8 cellular contexts compared by ENCODE assay signal in the genomic region with DNA sequence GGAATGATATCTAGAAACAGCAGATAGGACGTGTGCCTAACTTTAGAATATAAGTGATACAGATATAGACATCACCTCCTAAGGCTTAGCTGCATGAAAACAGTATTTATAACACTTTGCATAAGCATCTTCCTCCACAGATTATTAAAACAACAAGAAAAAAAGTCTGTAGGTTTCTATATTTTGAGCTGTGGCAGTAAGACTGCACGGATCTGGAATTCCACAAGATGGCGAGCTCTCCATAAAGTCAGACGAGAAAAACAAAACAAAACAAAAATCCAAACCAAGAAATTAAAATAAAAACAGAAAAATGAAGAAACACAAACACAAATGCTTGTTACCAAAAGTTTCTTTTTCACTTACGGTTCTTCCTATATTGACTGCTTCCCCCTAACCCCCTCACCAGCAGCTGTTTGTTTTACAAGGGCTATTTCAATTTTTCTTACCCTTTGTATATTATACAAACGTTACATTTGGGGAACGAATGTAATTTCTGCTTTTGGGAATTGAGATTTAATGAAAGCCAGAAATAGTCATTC.
DNase-seq lines count a peak whose midpoint lies in the region; ATAC-seq, FAIRE-seq and TF ChIP-seq lines count a peak whose summit lies in the region.

No MANE protein-coding gene starts in this region.

- H3K27me3 Mint-ChIP-seq in activated T-helper 17 cell treated with anti-CD3 and anti-CD28 coated beads, Interleukin-2, amount 50 U/mL, for 72 hours, result peaks cover 14% of the 10 kb centered on the region

- CTCF ChIA-PET in A549 (lab: Yijun Ruan, JAX), result interaction anchor here (0.5 to 5.7 kb wide), 26 partner anchors 9 to 1938 kb away, joined by 3 to 29 read pairs (median 4); no protein-coding TSS in a partner anchor

- H3K9me3 Mint-ChIP-seq in activated T-helper 17 cell treated with anti-CD3 and anti-CD28 coated beads, Interleukin-2, amount 50 U/mL, for 72 hours, result no peaks in the 10 kb centered on the region

- peak overlapping the region; percentile 87 for H3K4me2 ChIP-seq in A549

- no peak for TF ChIP-seq POLR2A in A549 (IDR thresholded peaks at IDR 0.05; ENCODE audit: low read length)
- no peak for TF ChIP-seq POLR2A in testis (IDR thresholded peaks at IDR 0.05)
- no peak for TF ChIP-seq POLR2A in gastrocnemius medialis (IDR thresholded peaks at IDR 0.05)

- H3K36me3 ChIP-seq in GM06990 (ENCODE audit: control insufficient read depth, insufficient read depth, low read length) (no peaks in the 10 kb centered on the region), testis (ENCODE audit: low read depth, missing control alignments) (no peaks in the 10 kb centered on the region), gastrocnemius medialis (no peaks in the 10 kb centered on the region)

- POLR2A ChIA-PET in A549 (lab: Yijun Ruan, JAX), result interaction anchor here (1.0 to 1.5 kb wide), 4 partner anchors 870 to 1201 kb away, joined by 3 to 8 read pairs (median 4); a partner anchor contains a TSS

- TF ChIP-seq EP300 in A549 (IDR thresholded peaks at IDR 0.05) (no peak), Ishikawa (IDR thresholded peaks at IDR 0.05; ENCODE audit: borderline replicate concordance) (no peak)

- H3K4me1 Mint-ChIP-seq in activated T-helper 17 cell treated with anti-CD3 and anti-CD28 coated beads, Interleukin-2, amount 50 U/mL, for 72 hours, result peaks cover 8% of the 10 kb centered on the region

- H3K9me3 ChIP-seq in A549, result no peaks in the 10 kb centered on the region
- no peaks in the 10 kb centered on the region for H3K9me3 ChIP-seq in testis
- H3K9me3 ChIP-seq in gastrocnemius medialis, result no peaks in the 10 kb centered on the region

- H3K4me3 Mint-ChIP-seq in activated T-helper 17 cell treated with anti-CD3 and anti-CD28 coated beads, Interleukin-2, amount 50 U/mL, for 72 hours, result peak overlapping the region; percentile 64

- peak overlapping the region; percentile 19; the same call in 2 of the 3 replicates for H3K4me3 ChIP-seq in A549
- H3K4me3 ChIP-seq in GM06990 (replicated peaks; ENCODE audit: low read depth, low read length), result peak overlapping the region; percentile 26
- H3K4me3 ChIP-seq in testis, result no peak overlapping the region
- H3K4me3 ChIP-seq in gastrocnemius medialis, result peak overlapping the region in 2 of 4 donors; percentile 0 to 27

- H3K27me3 ChIP-seq in GM06990 (replicated peaks; ENCODE audit: control insufficient read depth, insufficient read depth, low read length) (no peaks in the 10 kb centered on the region), testis (no peaks in the 10 kb centered on the region), gastrocnemius medialis (no peaks in the 10 kb centered on the region)

- TF ChIP-seq CTCF in A549 (IDR thresholded peaks at IDR 0.05), result peak; percentile 76
- TF ChIP-seq CTCF in GM06990 (IDR thresholded peaks at IDR 0.05; ENCODE audit: insufficient read depth, low read length, poor library complexity, severe bottlenecking), result peak; percentile 52
- peak; percentile 57 to 65 (median 57) for TF ChIP-seq CTCF in testis (IDR thresholded peaks at IDR 0.05)
- TF ChIP-seq CTCF in gastrocnemius medialis (IDR thresholded peaks at IDR 0.05 in 4 of 5, conservative IDR thresholded peaks at IDR 0.05 in 1 of 5), result peak in 1 of 5 experiments; percentile 22

- ATAC-seq in A549 (peak; percentile 48 to 63; a peak in 4 of 6 replicates), gastrocnemius medialis (no peak), GM18858 (IDR thresholded peaks at IDR 0.05; ENCODE audit: unreplicated experiment) (no peak)
- no peak for ATAC-seq in activated T-helper 17 cell treated with anti-CD3 and anti-CD28 coated beads, Interleukin-2, amount 50 U/mL, for 72 hours (replicated peaks)

- H3K27ac ChIP-seq in A549 (peak overlapping the region; percentile 80 to 86), testis (peak overlapping the region; percentile 36 to 66), gastrocnemius medialis (peak overlapping the region in 1 of 4 donors; percentile 30)

- no peak for FAIRE-seq in A549 (lab: Jason Lieb, UNC)

- H3K36me3 Mint-ChIP-seq in activated T-helper 17 cell treated with anti-CD3 and anti-CD28 coated beads, Interleukin-2, amount 50 U/mL, for 72 hours (ENCODE audit: low read depth), result peaks cover 6% of the 10 kb centered on the region

- H3K4me1 ChIP-seq in A549 (peaks cover 38% of the 10 kb centered on the region), testis (peaks cover 13% of the 10 kb centered on the region), gastrocnemius medialis (no peaks in the 10 kb centered on the region)

- 1% methylated on average over 7 of the region's 7 CpGs for WGBS in A549 (ENCODE audit: missing lambda C conversion rate)
- WGBS in testis, 2 donors, result 32 to 33% methylated on average over 7 of the region's 7 CpGs

- TF ChIP-seq RAD21 in A549 (conservative IDR thresholded peaks at IDR 0.05 in 1 of 2, IDR thresholded peaks at IDR 0.05 in 1 of 2) (peak; percentile 72 to 76), Ishikawa (IDR thresholded peaks at IDR 0.05; ENCODE audit: low read depth) (peak; percentile 58)

- peak in 1 of 2 experiments; percentile 49 for DNase-seq in A549 (ENCODE audit: low read depth in 1 of 2, low spot score in 1 of 2)
- DNase-seq in GM06990 (ENCODE audit: extremely low read depth, insufficient read length), result no peak
- peak; percentile 57 for DNase-seq in inferior parietal cortex (ENCODE audit: extremely low spot score)
- peak; percentile 42 for DNase-seq in testis
- no peak for DNase-seq in gastrocnemius medialis

- in situ Hi-C loops in gastrocnemius medialis (cut with MboI; ENCODE audit: low sequenced_read_pairs in 4 of 4), result no loop called here

- intact Hi-C loops in testis (cut with DNase I; ENCODE audit: low total_unique reads) (no loop called here), gastrocnemius medialis (cut with DNase I; ENCODE audit: low total_unique reads) (no loop called here)

- peak overlapping the region; percentile 85 for H3K27ac Mint-ChIP-seq in activated T-helper 17 cell treated with anti-CD3 and anti-CD28 coated beads, Interleukin-2, amount 50 U/mL, for 72 hours

TF ChIP-seq in A549, 52 proteins besides CTCF, POLR2A, EP300 and RAD21:
- TF ChIP-seq ZSCAN20 (CRISPR knock-in tag; IDR thresholded peaks at IDR 0.05) (no peak), GATA3 (IDR thresholded peaks at IDR 0.05; ENCODE audit: borderline replicate concordance) (no peak), SMC3 (IDR thresholded peaks at IDR 0.05) (peak; percentile 69)

TF ChIP-seq in Ishikawa, 13 proteins besides CTCF, POLR2A, EP300 and RAD21:
- TF ChIP-seq, protein P1, sequence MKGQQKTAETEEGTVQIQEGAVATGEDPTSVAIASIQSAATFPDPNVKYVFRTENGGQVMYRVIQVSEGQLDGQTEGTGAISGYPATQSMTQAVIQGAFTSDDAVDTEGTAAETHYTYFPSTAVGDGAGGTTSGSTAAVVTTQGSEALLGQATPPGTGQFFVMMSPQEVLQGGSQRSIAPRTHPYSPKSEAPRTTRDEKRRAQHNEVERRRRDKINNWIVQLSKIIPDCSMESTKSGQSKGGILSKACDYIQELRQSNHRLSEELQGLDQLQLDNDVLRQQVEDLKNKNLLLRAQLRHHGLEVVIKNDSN (IDR thresholded peaks at IDR 0.05), result no peak
- no peak for TF ChIP-seq TAF1 (IDR thresholded peaks at IDR 0.05; ENCODE audit: low read depth)
- TF ChIP-seq CEBPB (IDR thresholded peaks at IDR 0.05), result no peak
- TF ChIP-seq YY1 (IDR thresholded peaks at IDR 0.05; ENCODE audit: low read depth), result no peak
- no peak for TF ChIP-seq NFIC (IDR thresholded peaks at IDR 0.05)
- TF ChIP-seq ZBTB7A (IDR thresholded peaks at IDR 0.05; ENCODE audit: low read depth), result no peak
- TF ChIP-seq TEAD4 (IDR thresholded peaks at IDR 0.05), result no peak
- no peak for TF ChIP-seq TCF12 (IDR thresholded peaks at IDR 0.05; ENCODE audit: low read depth)
- TF ChIP-seq EGR1 (IDR thresholded peaks at IDR 0.05), result no peak
- TF ChIP-seq, protein P2, sequence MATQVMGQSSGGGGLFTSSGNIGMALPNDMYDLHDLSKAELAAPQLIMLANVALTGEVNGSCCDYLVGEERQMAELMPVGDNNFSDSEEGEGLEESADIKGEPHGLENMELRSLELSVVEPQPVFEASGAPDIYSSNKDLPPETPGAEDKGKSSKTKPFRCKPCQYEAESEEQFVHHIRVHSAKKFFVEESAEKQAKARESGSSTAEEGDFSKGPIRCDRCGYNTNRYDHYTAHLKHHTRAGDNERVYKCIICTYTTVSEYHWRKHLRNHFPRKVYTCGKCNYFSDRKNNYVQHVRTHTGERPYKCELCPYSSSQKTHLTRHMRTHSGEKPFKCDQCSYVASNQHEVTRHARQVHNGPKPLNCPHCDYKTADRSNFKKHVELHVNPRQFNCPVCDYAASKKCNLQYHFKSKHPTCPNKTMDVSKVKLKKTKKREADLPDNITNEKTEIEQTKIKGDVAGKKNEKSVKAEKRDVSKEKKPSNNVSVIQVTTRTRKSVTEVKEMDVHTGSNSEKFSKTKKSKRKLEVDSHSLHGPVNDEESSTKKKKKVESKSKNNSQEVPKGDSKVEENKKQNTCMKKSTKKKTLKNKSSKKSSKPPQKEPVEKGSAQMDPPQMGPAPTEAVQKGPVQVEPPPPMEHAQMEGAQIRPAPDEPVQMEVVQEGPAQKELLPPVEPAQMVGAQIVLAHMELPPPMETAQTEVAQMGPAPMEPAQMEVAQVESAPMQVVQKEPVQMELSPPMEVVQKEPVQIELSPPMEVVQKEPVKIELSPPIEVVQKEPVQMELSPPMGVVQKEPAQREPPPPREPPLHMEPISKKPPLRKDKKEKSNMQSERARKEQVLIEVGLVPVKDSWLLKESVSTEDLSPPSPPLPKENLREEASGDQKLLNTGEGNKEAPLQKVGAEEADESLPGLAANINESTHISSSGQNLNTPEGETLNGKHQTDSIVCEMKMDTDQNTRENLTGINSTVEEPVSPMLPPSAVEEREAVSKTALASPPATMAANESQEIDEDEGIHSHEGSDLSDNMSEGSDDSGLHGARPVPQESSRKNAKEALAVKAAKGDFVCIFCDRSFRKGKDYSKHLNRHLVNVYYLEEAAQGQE (IDR thresholded peaks at IDR 0.05; ENCODE audit: low read depth), result no peak
- TF ChIP-seq, protein P3, sequence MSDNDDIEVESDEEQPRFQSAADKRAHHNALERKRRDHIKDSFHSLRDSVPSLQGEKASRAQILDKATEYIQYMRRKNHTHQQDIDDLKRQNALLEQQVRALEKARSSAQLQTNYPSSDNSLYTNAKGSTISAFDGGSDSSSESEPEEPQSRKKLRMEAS (IDR thresholded peaks at IDR 0.05), result no peak
- no peak for TF ChIP-seq CREB1 (IDR thresholded peaks at IDR 0.05; ENCODE audit: low read depth)
- no peak for TF ChIP-seq FOXM1 (IDR thresholded peaks at IDR 0.05; ENCODE audit: borderline replicate concordance, low read depth)

Comparison
In these comparisons a context has a peak if more than half of its experiments do, and no peak if none do; other contexts are left out.
1. ATAC-seq: peak in A549 (2 of 2); none in activated T-helper 17 cell treated with anti-CD3 and anti-CD28 coated beads, Interleukin-2, amount 50 U/mL, for 72 hours (single experiment), gastrocnemius medialis (0 of 2) and GM18858 (single experiment).
2. DNase-seq: peak in inferior parietal cortex (single experiment) and testis (single experiment); none in GM06990 (single experiment) and gastrocnemius medialis (0 of 2).
3. H3K4me3 ChIP-seq: peak in A549 (single experiment) and GM06990 (single experiment); none in testis (0 of 2).